Comparison of ENCODE assay signal across 8 cellular contexts in genomic region chr11:12842933-12843636, GRCh38.
DNase-seq lines count a peak whose midpoint lies in the region; ATAC-seq and TF ChIP-seq lines count a peak whose summit lies in the region.

No MANE protein-coding gene starts in this region.

- TF ChIP-seq CTCF in breast epithelium (IDR thresholded peaks at IDR 0.05) (no peak), osteoblast (IDR thresholded peaks at IDR 0.05; ENCODE audit: extremely low read depth, low read depth, low read length) (no peak)

- H3K27ac ChIP-seq in breast epithelium (peak overlapping the region; percentile 32 to 62), osteoblast (ENCODE audit: low read depth, low read length) (peak overlapping the region; percentile 73)

- no peak overlapping the region for H3K4me3 ChIP-seq in breast epithelium
- H3K4me3 ChIP-seq in osteoblast (ENCODE audit: insufficient read depth, low read length) = no peak overlapping the region

- H4K20me1 ChIP-seq in osteoblast (ENCODE audit: insufficient read depth, low read length) = peaks cover 63% of the 10 kb centered on the region

- H3K9me3 ChIP-seq in breast epithelium (no peaks in the 10 kb centered on the region), osteoblast (ENCODE audit: low read depth, low read length) (no peaks in the 10 kb centered on the region)

- no peaks in the 10 kb centered on the region for H3K27me3 ChIP-seq in breast epithelium
- H3K27me3 ChIP-seq in osteoblast (ENCODE audit: insufficient read depth, low read length) = no peaks in the 10 kb centered on the region

- peak overlapping the region; percentile 3 for H3K4me2 ChIP-seq in osteoblast (ENCODE audit: insufficient read depth, low read length)

- ATAC-seq in HG02571 (IDR thresholded peaks at IDR 0.05; ENCODE audit: unreplicated experiment) = no peak
- ATAC-seq in HG03520 (IDR thresholded peaks at IDR 0.05; ENCODE audit: unreplicated experiment) = no peak

- intact Hi-C loops in breast epithelium (cut with DNase I; ENCODE audit: low total_unique reads) = no loop called here

- peaks cover 3 to 6% of the 10 kb centered on the region in 2 donors for H3K4me1 ChIP-seq in breast epithelium
- H3K4me1 ChIP-seq in osteoblast (ENCODE audit: insufficient read depth, low read length) = peaks cover 56% of the 10 kb centered on the region

- peaks cover 96% of the 10 kb centered on the region for H3K79me2 ChIP-seq in osteoblast (ENCODE audit: insufficient read depth, low read length)

- DNase-seq in EL (peak; percentile 42), NCI-H2171 treated with DMSO at 0.1 percent for 48 hours (lab: John Stamatoyannopoulos, UW) (peak; percentile 71), breast epithelium (ENCODE audit: low spot score in 2 of 2) (no peak), osteoblast (ENCODE audit: insufficient read length, low spot score, missing footprints) (no peak)
- DNase-seq in activated CD8-positive, alpha-beta memory T cell treated with anti-CD3 and anti-CD28 coated beads, Interleukin-2, amount 50 U/mL, for 48 hours = no peak
- DNase-seq in stimulated activated CD4-positive, alpha-beta T cell treated with anti-CD3 and anti-CD28 coated beads, Interleukin-4, amount 100 ng/mL, for 24 hours = no peak

- H2AFZ ChIP-seq in osteoblast (ENCODE audit: low read length) = no peak overlapping the region

- TF ChIP-seq POLR2A in breast epithelium (IDR thresholded peaks at IDR 0.05) = no peak

- H3K36me3 ChIP-seq in breast epithelium (no peaks in the 10 kb centered on the region), osteoblast (ENCODE audit: insufficient read depth, low read length) (no peaks in the 10 kb centered on the region)

Comparison
In these comparisons a context has a peak if more than half of its experiments do, and no peak if none do; other contexts are left out.
1. DNase-seq: peak in EL (single experiment) and NCI-H2171 treated with DMSO at 0.1 percent for 48 hours (single experiment); none in breast epithelium (0 of 2), osteoblast (single experiment), activated CD8-positive, alpha-beta memory T cell treated with anti-CD3 and anti-CD28 coated beads, Interleukin-2, amount 50 U/mL, for 48 hours (single experiment) and stimulated activated CD4-positive, alpha-beta T cell treated with anti-CD3 and anti-CD28 coated beads, Interleukin-4, amount 100 ng/mL, for 24 hours (single experiment).